ENCODE assay signal across 20 cellular contexts in the genomic region with DNA sequence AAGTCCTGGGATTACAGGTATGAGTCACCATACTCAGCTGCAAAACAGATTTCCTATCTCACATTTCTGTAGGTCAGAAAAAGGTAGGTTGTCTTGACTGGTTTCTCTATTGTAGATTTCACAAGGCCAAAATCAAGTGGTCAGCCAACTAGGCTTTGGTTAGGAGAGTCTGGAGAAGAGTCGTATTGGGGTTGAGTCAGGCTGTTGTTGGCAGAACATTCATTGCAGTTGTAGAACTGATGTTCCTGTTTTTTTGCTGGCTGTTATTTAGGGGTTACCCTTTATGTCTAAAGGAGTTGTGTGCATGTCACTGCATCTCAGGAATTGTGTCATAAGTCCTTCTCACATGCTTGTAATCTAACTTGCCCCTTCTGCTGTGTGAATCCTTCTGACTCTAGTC.
"Had no signal": no experiment of that assay in that cellular context is flagged by ENCODE, and none has a peak within 500 bp of the region (broad histone marks: within the 10 kb centered on the region; RNA-seq: fewer than 3 reads in every experiment).

No MANE protein-coding gene starts in this region.

- H3K27ac ChIP-seq: heart right ventricle, psoas muscle, right lobe of liver, spleen, tibial artery, upper lobe of left lung, uterus had no signal

- H3K27me3 ChIP-seq: heart right ventricle, right lobe of liver, spleen, tibial artery, upper lobe of left lung, uterus had no signal

- ATAC-seq: esophagus mucosa; heart right ventricle; left lobe of liver; naive thymus-derived CD4-positive, alpha-beta T cell; psoas muscle; right lobe of liver; stimulated activated memory B cell treated with anti-CD40 and anti-IgM and Interleukin-4, amounts not matched to agents 10 μg/mL and 1 μg/mL and 100 μg/mL, for 72 hours had no signal

- H3K36me3 ChIP-seq: heart right ventricle, right lobe of liver, spleen, tibial artery, upper lobe of left lung, uterus had no signal

- H3K4me1 ChIP-seq: heart right ventricle, right lobe of liver, spleen, tibial artery, uterus had no signal

- H3K4me3 ChIP-seq: heart right ventricle, psoas muscle, right lobe of liver, spleen, tibial artery, upper lobe of left lung, uterus had no signal

- H3K9me3 ChIP-seq: heart right ventricle, psoas muscle, right lobe of liver, spleen, tibial artery, upper lobe of left lung, uterus had no signal

- DNase-seq: effector memory CD4-positive, alpha-beta T cell; heart right ventricle; hypothalamus; islet precursor cell; mammary epithelial cell; naive thymus-derived CD4-positive, alpha-beta T cell; nephron progenitor cell; psoas muscle; retina; right lobe of liver; spleen; stimulated activated CD4-positive, alpha-beta T cell treated with anti-CD3 and anti-CD28 coated beads, Interleukin-15, amount 100 ng/mL, for 24 hours; stimulated activated CD4-positive, alpha-beta T cell treated with anti-CD3 and anti-CD28 coated beads, Interleukin-1b, Interleukin-23, amount 100 ng/mL, for 48 hours; stimulated activated CD4-positive, alpha-beta T cell treated with anti-CD3 and anti-CD28 coated beads, Interleukin-4, amount 100 ng/mL, for 24 hours; tibial artery; upper lobe of left lung; uterus had no signal
